ENCODE assay signal across 13 cellular contexts in the genomic region with DNA sequence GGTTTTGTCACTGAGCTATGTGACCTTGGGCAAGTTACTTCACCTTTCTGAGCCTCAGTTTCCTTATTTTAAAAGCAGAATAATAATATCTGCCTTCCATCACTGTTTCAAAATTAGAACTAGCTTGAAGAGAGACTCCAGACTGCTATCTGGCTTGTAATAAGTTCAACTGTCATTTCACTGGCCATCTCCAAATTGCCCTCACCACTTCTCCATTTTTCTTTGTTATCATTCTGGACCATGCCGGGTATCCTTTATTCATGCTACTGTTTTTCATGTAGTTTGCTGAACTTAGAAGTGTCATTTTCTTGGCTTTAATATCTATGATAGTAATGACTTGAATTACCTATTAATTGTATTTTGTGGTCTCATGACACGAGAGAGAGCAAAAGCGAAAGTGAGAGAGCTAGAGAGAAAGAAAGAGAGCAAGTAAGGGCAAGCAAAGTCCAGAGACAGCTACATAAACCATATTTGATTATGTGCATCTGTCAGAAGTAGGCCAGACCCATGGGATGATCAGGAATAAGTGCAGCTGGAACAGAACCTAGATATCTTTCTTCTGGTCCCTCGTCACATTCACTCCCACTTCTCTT.
DNase-seq lines count a peak whose midpoint lies in the region; ATAC-seq, FAIRE-seq and TF ChIP-seq lines count a peak whose summit lies in the region.
"Had no signal": no experiment of that assay in that cellular context is flagged by ENCODE, and none has a peak within 500 bp of the region (broad histone marks: within the 10 kb centered on the region; RNA-seq: fewer than 3 reads in every experiment).

No MANE protein-coding gene starts in this region.

- TF ChIP-seq EP300 in H1 (IDR thresholded peaks at IDR 0.05; ENCODE audit: borderline replicate concordance in 1 of 2, low read depth in 2 of 2, low read length in 2 of 2): no peak

- no peaks in the 10 kb centered on the region for H3K27me3 ChIP-seq in H1 (replicated peaks in 1 of 4; ENCODE audit: control insufficient read depth in 3 of 4, extremely low read depth in 1 of 4, insufficient read depth in 3 of 4, low read length in 3 of 4)

- peaks cover 0 to 1% (median 0%) of the 10 kb centered on the region in 3 donors for H3K27me3 Mint-ChIP-seq in CD14-positive monocyte (ENCODE audit: low read depth in 3 of 3)
- no peaks in the 10 kb centered on the region for H3K27me3 Mint-ChIP-seq in stimulated activated naive CD8-positive, alpha-beta T cell treated with anti-CD3 and anti-CD28 coated beads, Interleukin-15, amount 100 ng/mL, for 72 hours

- peak overlapping the region; percentile 46; the same call in 1 of the 2 replicates for H2BK15ac ChIP-seq in H1 (ENCODE audit: low read length)

- H3K4me1 ChIP-seq in H1 (replicated peaks in 1 of 4; ENCODE audit: control insufficient read depth in 3 of 4, insufficient read depth in 4 of 4, low read length in 3 of 4): peaks cover 1 to 20% (median 14%) of the 10 kb centered on the region in 4 experiments; a peak in 4 of 7 replicates

- no peak for TF ChIP-seq POLR2A in H1 (IDR thresholded peaks at IDR 0.05; ENCODE audit: control extremely low read depth in 1 of 2, low read depth in 2 of 2, low read length in 2 of 2)

- no peak overlapping the region for H3K27ac ChIP-seq in H1 (ENCODE audit: low read depth, low read length)

- 97% methylated on average over 4 of the region's 4 CpGs; no CpG with 5 or more reads in 1 of the 2 experiments for WGBS in H1 (ENCODE audit: extremely low coverage in 1 of 2, insufficient coverage in 1 of 2, insufficient read length in 1 of 2, insufficient replicate concordance in 2 of 2, low coverage in 1 of 2, low lambda C conversion rate in 2 of 2, missing lambda C conversion rate in 1 of 2), 2 experiments

- intact Hi-C loops in CD14-positive monocyte (cut with micrococcal nuclease): no loop called here

- TF ChIP-seq CTCF in CD14-positive monocyte (IDR thresholded peaks at IDR 0.05) (no peak), H1 (IDR thresholded peaks at IDR 0.05; ENCODE audit: control extremely low read depth in 1 of 3, insufficient read depth in 1 of 3, low read depth in 1 of 3, low read length in 3 of 3) (no peak)

- CTCF ChIA-PET in H1 (lab: Charles Lee; ENCODE audit: partially characterized antibody): interaction anchor here (0.6 kb wide), 1 partner anchor 29 kb away, joined by 3 read pairs; no protein-coding TSS in a partner anchor

- no peak overlapping the region for H3K9ac ChIP-seq in H1 (replicated peaks in 1 of 4; ENCODE audit: extremely low read depth in 1 of 4, low read depth in 3 of 4, low read length in 3 of 4)

- no peak overlapping the region for H2AFZ ChIP-seq in H1 (ENCODE audit: low read length)

- ATAC-seq in GM19351 (IDR thresholded peaks at IDR 0.05; ENCODE audit: unreplicated experiment) (peak; percentile 57), HG03066 (IDR thresholded peaks at IDR 0.05; ENCODE audit: low read depth, unreplicated experiment) (peak; percentile 69)
- no peak for ATAC-seq in stimulated activated naive CD8-positive, alpha-beta T cell treated with anti-CD3 and anti-CD28 coated beads, Interleukin-15, amount 100 ng/mL, for 72 hours

- H3K4me3 Mint-ChIP-seq in CD14-positive monocyte: peak overlapping the region; percentile 17 to 60
- no peak overlapping the region for H3K4me3 Mint-ChIP-seq in stimulated activated naive CD8-positive, alpha-beta T cell treated with anti-CD3 and anti-CD28 coated beads, Interleukin-15, amount 100 ng/mL, for 72 hours
- H3K4me3 Mint-ChIP-seq: CD4-positive, alpha-beta T cell had no signal

- no peak overlapping the region for H3K14ac ChIP-seq in H1 (ENCODE audit: insufficient read length)

- H3K9me3 Mint-ChIP-seq in CD14-positive monocyte: no peaks in the 10 kb centered on the region
- H3K9me3 Mint-ChIP-seq in stimulated activated naive CD8-positive, alpha-beta T cell treated with anti-CD3 and anti-CD28 coated beads, Interleukin-15, amount 100 ng/mL, for 72 hours: no peaks in the 10 kb centered on the region

- H3K4me3 ChIP-seq in H1 (ENCODE audit: extremely low read depth in 1 of 4, insufficient read depth in 2 of 4, low read depth in 3 of 4, low read length in 4 of 4): no peak overlapping the region

- no peak overlapping the region for H2BK5ac ChIP-seq in H1 (ENCODE audit: low read depth, low read length)

- no peaks in the 10 kb centered on the region for H3K36me3 Mint-ChIP-seq in CD14-positive monocyte

- H3K79me2 ChIP-seq in H1 (ENCODE audit: control insufficient read depth in 1 of 2, insufficient read depth in 2 of 2, low read length in 2 of 2): no peaks in the 10 kb centered on the region

- H3K27ac Mint-ChIP-seq in CD14-positive monocyte: no peak overlapping the region
- H3K27ac Mint-ChIP-seq in stimulated activated naive CD8-positive, alpha-beta T cell treated with anti-CD3 and anti-CD28 coated beads, Interleukin-15, amount 100 ng/mL, for 72 hours: no peak overlapping the region
- H3K27ac Mint-ChIP-seq: CD4-positive, alpha-beta T cell had no signal

- TF ChIP-seq RAD21 in H1 (IDR thresholded peaks at IDR 0.05 in 1 of 2, conservative IDR thresholded peaks at IDR 0.05 in 1 of 2; ENCODE audit: low read depth in 2 of 2, low read length in 2 of 2): no peak

- POLR2A ChIA-PET in H1 (lab: Charles Lee; ENCODE audit: partially characterized antibody): no interaction called here

- peaks cover 5% of the 10 kb centered on the region for H3K4me1 Mint-ChIP-seq in CD14-positive monocyte
- peaks cover 12% of the 10 kb centered on the region for H3K4me1 Mint-ChIP-seq in stimulated activated naive CD8-positive, alpha-beta T cell treated with anti-CD3 and anti-CD28 coated beads, Interleukin-15, amount 100 ng/mL, for 72 hours

- H3K18ac ChIP-seq in H1 (ENCODE audit: extremely low read depth, low read length): no peak overlapping the region

- H4K20me1 ChIP-seq in H1 (replicated peaks in 1 of 2; ENCODE audit: control insufficient read depth in 1 of 2, insufficient read depth in 2 of 2, low read length in 2 of 2): no peaks in the 10 kb centered on the region

- no peaks in the 10 kb centered on the region for H3K9me3 ChIP-seq in H1 (ENCODE audit: insufficient read depth in 2 of 2, low read depth in 1 of 2, low read length in 1 of 2)

- H4K91ac ChIP-seq in H1 (replicated peaks; ENCODE audit: insufficient read length, low read length): no peak overlapping the region

- H3K36me3 ChIP-seq in H1 (ENCODE audit: control insufficient read depth in 2 of 4, insufficient read depth in 4 of 4, low read length in 3 of 4): no peaks in the 10 kb centered on the region

- H4K5ac ChIP-seq in H1 (ENCODE audit: insufficient read length, low read depth, low read length): no peak overlapping the region

- H3K56ac ChIP-seq in H1 (replicated peaks; ENCODE audit: insufficient read length, low read depth, low read length): no peak overlapping the region

- H3K4ac ChIP-seq in H1 (replicated peaks; ENCODE audit: insufficient read length, low read depth, low read length): no peak overlapping the region

- H2BK12ac ChIP-seq in H1 (ENCODE audit: low read depth, low read length): peak overlapping the region; percentile 89

- no peak for FAIRE-seq in H1 (lab: Jason Lieb, UNC)
- FAIRE-seq: bronchial epithelial cell had no signal

- no peak overlapping the region for H2BK120ac ChIP-seq in H1 (replicated peaks; ENCODE audit: low read depth, low read length)

- H2BK20ac ChIP-seq in H1 (ENCODE audit: low read length): peak overlapping the region; percentile 24; the same call in 1 of the 2 replicates

- no peak overlapping the region for H2AK5ac ChIP-seq in H1 (ENCODE audit: low read depth, low read length)

- H3K4me2 ChIP-seq in H1 (ENCODE audit: insufficient read depth in 1 of 2, low read depth in 2 of 2, low read length in 2 of 2): no peak overlapping the region

- no peak overlapping the region for H4K8ac ChIP-seq in H1 (ENCODE audit: extremely low read depth, insufficient read depth, low read length)

- H3K23me2 ChIP-seq in H1 (ENCODE audit: low read depth, low read length): no peaks in the 10 kb centered on the region

- DNase-seq in CD14-positive monocyte (ENCODE audit: low spot score): no peak
- DNase-seq in H1 (ENCODE audit: low read depth in 1 of 2, low spot score in 2 of 2): no peak
- no peak for DNase-seq in stimulated activated naive CD8-positive, alpha-beta T cell treated with anti-CD3 and anti-CD28 coated beads, Interleukin-15, amount 100 ng/mL, for 72 hours
- no peak for DNase-seq in NCI-H1930 (lab: John Stamatoyannopoulos, UW)
- no peak for DNase-seq in NK-92 (lab: John Stamatoyannopoulos, UW; ENCODE audit: unreplicated experiment)
- no peak for DNase-seq in middle frontal gyrus (ENCODE audit: extremely low spot score, low spot score)
- DNase-seq: activated T-cell treated with anti-CD3 and anti-CD28 coated beads, Interleukin-2, amount 50 U/mL, for 1 hour; CD4-positive, alpha-beta T cell; mammary epithelial cell; NCI-H82 had no signal

- H3K79me1 ChIP-seq in H1 (ENCODE audit: low read depth, low read length): no peaks in the 10 kb centered on the region

- H3K23ac ChIP-seq in H1 (ENCODE audit: insufficient read length): no peak overlapping the region

TF ChIP-seq in H1, 55 proteins besides CTCF, POLR2A, EP300 and RAD21:
- TF ChIP-seq E2F6 (IDR thresholded peaks at IDR 0.05): no peak
- no peak for TF ChIP-seq KDM5A (IDR thresholded peaks at IDR 0.05; ENCODE audit: low read length)
- TF ChIP-seq MAX (IDR thresholded peaks at IDR 0.05): no peak
- TF ChIP-seq CEBPB (IDR thresholded peaks at IDR 0.05; ENCODE audit: low read depth, low read length): no peak
- no peak for TF ChIP-seq CBX8 (IDR thresholded peaks at IDR 0.05; ENCODE audit: borderline replicate concordance, low read depth, low read length)

Comparison
In these comparisons a context has a peak if more than half of its experiments do, and no peak if none do; other contexts are left out.
1. H3K4me3 Mint-ChIP-seq: peak in CD14-positive monocyte (2 of 2); none in stimulated activated naive CD8-positive, alpha-beta T cell treated with anti-CD3 and anti-CD28 coated beads, Interleukin-15, amount 100 ng/mL, for 72 hours (0 of 2).